24 cellular contexts compared by ENCODE assay signal in genomic region chr10:35768011-35768410, GRCh38.
"Had no signal": no experiment of that assay in that cellular context is flagged by ENCODE, and none has a peak within 500 bp of the region (broad histone marks: within the 10 kb centered on the region; RNA-seq: fewer than 3 reads in every experiment).

No MANE protein-coding gene starts in this region.

- H3K4me1 Mint-ChIP-seq: immature natural killer cell; nephron; stimulated activated effector memory CD8-positive, alpha-beta T cell treated with anti-CD3 and anti-CD28 coated beads, Interleukin-12 subunit alpha, Interleukin-12 subunit beta, amount 100 ng/mL, for 72 hours had no signal

- H3K9me3 ChIP-seq: colonic mucosa, heart left ventricle, suprapubic skin, thyroid gland, upper lobe of left lung, vagina had no signal

- H3K4me3 ChIP-seq: colonic mucosa, heart left ventricle, lung, suprapubic skin, thyroid gland, upper lobe of left lung, vagina had no signal

- H3K36me3 Mint-ChIP-seq: immature natural killer cell; naive B cell; stimulated activated effector memory CD8-positive, alpha-beta T cell treated with anti-CD3 and anti-CD28 coated beads, Interleukin-12 subunit alpha, Interleukin-12 subunit beta, amount 100 ng/mL, for 72 hours had no signal

- H3K36me3 ChIP-seq: colonic mucosa, heart left ventricle, suprapubic skin, thyroid gland, upper lobe of left lung, vagina had no signal

- H3K9me3 Mint-ChIP-seq: immature natural killer cell; nephron; stimulated activated effector memory CD8-positive, alpha-beta T cell treated with anti-CD3 and anti-CD28 coated beads, Interleukin-12 subunit alpha, Interleukin-12 subunit beta, amount 100 ng/mL, for 72 hours had no signal

- H3K4me3 Mint-ChIP-seq: endodermal cell; immature natural killer cell; naive B cell; nephron; stimulated activated effector memory CD8-positive, alpha-beta T cell treated with anti-CD3 and anti-CD28 coated beads, Interleukin-12 subunit alpha, Interleukin-12 subunit beta, amount 100 ng/mL, for 72 hours had no signal

- DNase-seq: cerebellar nuclear complex; colonic mucosa; dermis blood vessel endothelial cell; endodermal cell; erythroblast; heart left ventricle; hippocampal formation; immature natural killer cell; kidney; left colon; left ventricle myocardium superior; naive B cell; occipital lobe; right cardiac atrium; stimulated activated CD4-positive, alpha-beta T cell treated with anti-CD3 and anti-CD28 coated beads, Interleukin-4, amount 100 ng/mL, for 1 hour; stimulated activated CD8-positive, alpha-beta memory T cell treated with anti-CD3 and anti-CD28 coated beads, Interleukin-4, amount 100 ng/mL, for 48 hours; stimulated activated naive CD8-positive, alpha-beta T cell treated with anti-CD3 and anti-CD28 coated beads, Interleukin-15, Interleukin-2, amounts not matched to agents 100 U/mL and 50 U/mL, for 24 hours; thyroid gland; upper lobe of left lung had no signal

- H3K27ac ChIP-seq: colonic mucosa, heart left ventricle, suprapubic skin, thyroid gland, upper lobe of left lung, vagina had no signal

- H3K4me1 ChIP-seq: suprapubic skin, thyroid gland, vagina had no signal

- H3K27me3 ChIP-seq: colonic mucosa, heart left ventricle, suprapubic skin, thyroid gland, upper lobe of left lung, vagina had no signal

- H3K27ac Mint-ChIP-seq: endodermal cell; immature natural killer cell; naive B cell; stimulated activated effector memory CD8-positive, alpha-beta T cell treated with anti-CD3 and anti-CD28 coated beads, Interleukin-12 subunit alpha, Interleukin-12 subunit beta, amount 100 ng/mL, for 72 hours had no signal

- ATAC-seq: heart left ventricle; left ventricle myocardium superior; right cardiac atrium; stimulated activated effector memory CD8-positive, alpha-beta T cell treated with anti-CD3 and anti-CD28 coated beads, Interleukin-12 subunit alpha, Interleukin-12 subunit beta, amount 100 ng/mL, for 72 hours; stimulated activated naive CD8-positive, alpha-beta T cell treated with anti-CD3 and anti-CD28 coated beads, Interleukin-15, Interleukin-2, amounts not matched to agents 100 U/mL and 50 U/mL, for 24 hours had no signal
